Comparison of ENCODE assay signal across 21 cellular contexts in genomic region chr1:26410706-26411623, GRCh38. TPM values are rescaled to one million over a fixed set of nuclear protein-coding genes. Genes with fewer than 3 reads are reported as not detected.
DNase-seq lines count a peak whose midpoint lies in the region; ATAC-seq and TF ChIP-seq lines count a peak whose summit lies in the region.
"Had no signal": no experiment of that assay in that cellular context is flagged by ENCODE, and none has a peak within 500 bp of the region (broad histone marks: within the 10 kb centered on the region; RNA-seq: fewer than 3 reads in every experiment).

TSS of gene LIN28A (plus strand) at chr1:26410817. CDS start at chr1:26410892, 75 bp downstream.

- no peaks in the 10 kb centered on the region for H3K27me3 Mint-ChIP-seq in progenitor cell of endocrine pancreas

- TF ChIP-seq CTCF in RWPE2 (IDR thresholded peaks at IDR 0.05; ENCODE audit: poor library complexity, severe bottlenecking) (no peak), progenitor cell of endocrine pancreas (IDR thresholded peaks at IDR 0.05; ENCODE audit: unreplicated experiment) (no peak), BE2C (IDR thresholded peaks at IDR 0.05; ENCODE audit: low read depth, low read length) (no peak)

- H3K4me1 ChIP-seq in RWPE2 (ENCODE audit: insufficient read depth, poor library complexity, severe bottlenecking) (peaks cover 5% of the 10 kb centered on the region), iPS-18a (ENCODE audit: control insufficient read depth, low read depth, low read length) (peaks cover 41% of the 10 kb centered on the region), BE2C (no peaks in the 10 kb centered on the region)
- H3K4me1 ChIP-seq: adrenal gland, vagina had no signal

- ATAC-seq in RWPE2 (ENCODE audit: low read depth) (0 out of 3 replicates have a peak, but pooled peaks have one; percentile 22), HG03520 (IDR thresholded peaks at IDR 0.05; ENCODE audit: unreplicated experiment) (no peak)
- ATAC-seq: left lobe of liver had no signal

- H3K27ac Mint-ChIP-seq in progenitor cell of endocrine pancreas, result peak within 1 kb of the TSS; percentile 95

- H3K27ac ChIP-seq in RWPE2 (ENCODE audit: poor library complexity, severe bottlenecking) (no peak within 1 kb of the TSS), iPS-18a (ENCODE audit: low read length) (peak within 1 kb of the TSS; percentile 96)
- H3K27ac ChIP-seq: adrenal gland, KMS-11, neutrophil, vagina had no signal

- no peaks in the 10 kb centered on the region for H3K9me3 Mint-ChIP-seq in progenitor cell of endocrine pancreas (ENCODE audit: low read depth)

- no peaks in the 10 kb centered on the region for H3K9me3 ChIP-seq in RWPE2 (ENCODE audit: severe bottlenecking)
- no peaks in the 10 kb centered on the region for H3K9me3 ChIP-seq in iPS-18a (ENCODE audit: control insufficient read depth, low read depth, low read length)
- no peaks in the 10 kb centered on the region for H3K9me3 ChIP-seq in BE2C
- H3K9me3 ChIP-seq: adrenal gland, neutrophil, vagina had no signal

- H3K36me3 ChIP-seq in RWPE2 (ENCODE audit: low read depth) (no peaks in the 10 kb centered on the region), iPS-18a (ENCODE audit: control insufficient read depth, low read depth, low read length) (peaks cover 37% of the 10 kb centered on the region), BE2C (no peaks in the 10 kb centered on the region)
- H3K36me3 ChIP-seq: adrenal gland, neutrophil, vagina had no signal

- peaks cover 5% of the 10 kb centered on the region for H3K36me3 Mint-ChIP-seq in progenitor cell of endocrine pancreas (ENCODE audit: insufficient read depth)

- H3K4me1 Mint-ChIP-seq in progenitor cell of endocrine pancreas (ENCODE audit: low read depth), result peaks cover 35% of the 10 kb centered on the region

- peak within 1 kb of the TSS; percentile 96 for H3K9ac ChIP-seq in iPS-18a (ENCODE audit: low read length)
- H3K9ac ChIP-seq: KMS-11 had no signal

- DNase-seq in NCI-H2227 (lab: John Stamatoyannopoulos, UW; ENCODE audit: unreplicated experiment) (peak; percentile 49), NCI-H2227 treated with DMSO at 0.1 percent for 48 hours (lab: John Stamatoyannopoulos, UW) (no peak), RWPE2 (ENCODE audit: low spot score) (no peak), progenitor cell of endocrine pancreas (ENCODE audit: low spot score, unreplicated experiment) (peak; percentile 30), BE2C (no peak)
- no peak for DNase-seq in stimulated activated CD4-positive, alpha-beta T cell treated with anti-CD3 and anti-CD28 coated beads, Interleukin-15, amount 100 ng/mL, for 24 hours
- DNase-seq: activated CD4-positive, CD25-positive, alpha-beta regulatory T cell treated with anti-CD3 and anti-CD28 coated beads, Interleukin-2, amount 50 U/mL, for 72 hours; adrenal gland; Calu3; GOT3; RPMI8226; stimulated activated naive CD4-positive, alpha-beta T cell had no signal

- H3K27me3 ChIP-seq in RWPE2 (ENCODE audit: insufficient read depth, poor library complexity, severe bottlenecking) (peaks cover 59% of the 10 kb centered on the region), iPS-18a (ENCODE audit: control insufficient read depth, insufficient read depth, low read length) (no peaks in the 10 kb centered on the region), BE2C (peaks cover 6% of the 10 kb centered on the region)

- H3K4me3 ChIP-seq in RWPE2 (ENCODE audit: severe bottlenecking) (no peak within 1 kb of the TSS), iPS-18a (ENCODE audit: low read length) (peak within 1 kb of the TSS; percentile 89), BE2C (ENCODE audit: low read depth, low read length) (no peak within 1 kb of the TSS)
- H3K4me3 ChIP-seq: adrenal gland, vagina had no signal

- H3K4me3 Mint-ChIP-seq in progenitor cell of endocrine pancreas (ENCODE audit: low read depth), result peak within 1 kb of the TSS; percentile 76

RNA-seq across cellular contexts. Expression of gene LIN28A, which starts in this region (rescaled TPM):
- 80.2 and 87.8 TPM in 2 replicates for total RNA-seq in progenitor cell of endocrine pancreas
- 0.11 TPM for polyA plus RNA-seq in BE2C (2012; ENCODE audit: insufficient read depth, insufficient read length, low read depth)
- total RNA-seq: Calu3; epithelial cell of proximal tubule; NCI-H460; T-helper 1 cell treated with Interleukin-12 subunit alpha and Interleukin-12 subunit beta and Interleukin-4 antibody, amounts not matched to agents 30 ng/mL and 1 ng/mL, for 36 hours; vagina had no signal
- polyA plus RNA-seq: adrenal gland had no signal

Comparison
In these comparisons a context has a peak if more than half of its experiments do, and no peak if none do; other contexts are left out.
1. DNase-seq: peak in NCI-H2227 (single experiment) and progenitor cell of endocrine pancreas (single experiment); none in NCI-H2227 treated with DMSO at 0.1 percent for 48 hours (single experiment), RWPE2 (single experiment), BE2C (single experiment) and stimulated activated CD4-positive, alpha-beta T cell treated with anti-CD3 and anti-CD28 coated beads, Interleukin-15, amount 100 ng/mL, for 24 hours (single experiment).